In genomic region chr3:48465531-48466378, GRCh38 we compare ENCODE assay signal across 8 cellular contexts. TPM values are rescaled to one million over a fixed set of nuclear protein-coding genes. Genes with fewer than 3 reads are reported as not detected.
DNase-seq lines count a peak whose midpoint lies in the region; ATAC-seq and TF ChIP-seq lines count a peak whose summit lies in the region.

No MANE protein-coding gene starts in this region.

- H3K4me3 ChIP-seq in fibroblast of villous mesenchyme (ENCODE audit: low read depth, low read length) (peak overlapping the region; percentile 54), stomach (peak overlapping the region; percentile 49 to 61 (median 56))

- H3K27ac ChIP-seq in stomach = peak overlapping the region; percentile 97 to 100 (median 100)

- H3K27me3 ChIP-seq in stomach = no peaks in the 10 kb centered on the region

- H3K4me1 ChIP-seq in stomach = peaks cover 43 to 64% (median 59%) of the 10 kb centered on the region in 4 donors

- H3K4me1 Mint-ChIP-seq in IgD-negative memory B cell (peaks cover 16 to 34% (median 26%) of the 10 kb centered on the region in 3 donors), nephron progenitor cell (peaks cover 38% of the 10 kb centered on the region)

- 0 to 2% (median 1%) methylated on average over 8 to 21 of the region's 21 CpGs for WGBS in stomach, 5 donors

- H3K9me3 Mint-ChIP-seq in IgD-negative memory B cell (no peaks in the 10 kb centered on the region), nephron progenitor cell (no peaks in the 10 kb centered on the region)

- peaks cover 2% of the 10 kb centered on the region for H3K27me3 Mint-ChIP-seq in IgD-negative memory B cell
- H3K27me3 Mint-ChIP-seq in nephron progenitor cell (ENCODE audit: low read depth, poor library complexity) = no peaks in the 10 kb centered on the region

- intact Hi-C loops in stomach (cut with DNase I; ENCODE audit: low total_unique reads) = no loop called here

- ATAC-seq in GM21528 (IDR thresholded peaks at IDR 0.05; ENCODE audit: low FRiP score, unreplicated experiment) = peak; percentile 66

- DNase-seq in DMS53 (lab: John Stamatoyannopoulos, UW) (peak; percentile 96), SHP77 (lab: John Stamatoyannopoulos, UW) (peak; percentile 92 to 95), fibroblast of villous mesenchyme (ENCODE audit: low read depth) (peak; percentile 100), nephron progenitor cell (peak; percentile 86), stomach (peak; percentile 97)
- peak; percentile 65 for DNase-seq in activated gamma-delta T cell treated with anti-CD3 and anti-CD28 coated beads, Interleukin-2, amount 50 U/mL, for 16 hours (ENCODE audit: low read depth)

- peak; percentile 72 for TF ChIP-seq CTCF in fibroblast of villous mesenchyme (IDR thresholded peaks at IDR 0.05; ENCODE audit: insufficient read depth, low read depth, low read length)
- TF ChIP-seq CTCF in nephron progenitor cell (IDR thresholded peaks at IDR 0.05) = peak; percentile 52
- TF ChIP-seq CTCF in stomach (IDR thresholded peaks at IDR 0.05) = peak in 4 of 7 experiments; percentile 52 to 96 (median 68)

- peak in 2 of 4 donors; percentile 63 to 88 for TF ChIP-seq POLR2A in stomach (IDR thresholded peaks at IDR 0.05)

- H3K27ac Mint-ChIP-seq in IgD-negative memory B cell (peak overlapping the region; percentile 97 to 98 (median 97)), nephron progenitor cell (peak overlapping the region; percentile 99)

- TF ChIP-seq EP300 in stomach (IDR thresholded peaks at IDR 0.05) = no peak

- H3K36me3 Mint-ChIP-seq in IgD-negative memory B cell (peaks cover 1% of the 10 kb centered on the region), nephron progenitor cell (ENCODE audit: low read depth) (peaks cover 15% of the 10 kb centered on the region)

- peak overlapping the region; percentile 87 to 96 (median 90) for H3K4me3 Mint-ChIP-seq in IgD-negative memory B cell
- H3K4me3 Mint-ChIP-seq in nephron progenitor cell = peak overlapping the region; percentile 65

- peaks cover 41 to 59% (median 47%) of the 10 kb centered on the region in 4 donors for H3K36me3 ChIP-seq in stomach

- no peaks in the 10 kb centered on the region for H3K9me3 ChIP-seq in stomach

RNA-seq across cellular contexts. Expression of gene ATRIP, which starts 19.2 kb away (rescaled TPM):
- polyA plus RNA-seq in IgD-negative memory B cell (13.9 TPM), stomach (1 to 10 TPM; 2.9 to 5.8 (median 3.2) TPM)
- total RNA-seq in fibroblast of villous mesenchyme (5.5 and 7.8 TPM in 2 replicates), stomach (10 to 100 TPM in 2 of 5 donors, 1 to 10 TPM in 3; 2.3 to 34.4 (median 5.5) TPM)

RNA-seq across cellular contexts. Expression of gene TMA7, which starts 25.7 kb away (rescaled TPM):
- 701 TPM for polyA plus RNA-seq in IgD-negative memory B cell
- total RNA-seq in fibroblast of villous mesenchyme = 186 and 216 TPM in 2 replicates
- 100 to 1,000 TPM; 107 to 298 (median 230) TPM for total RNA-seq in stomach
- polyA plus RNA-seq in stomach = 100 to 1,000 TPM; 644 to 702 (median 660) TPM

RNA-seq across cellular contexts. Expression of gene CCDC51, which starts 25.8 kb away (rescaled TPM):
- polyA plus RNA-seq in IgD-negative memory B cell (13.4 TPM), stomach (10 to 100 TPM in 1 of 3 donors, 1 to 10 TPM in 2; 6.0 to 10.3 (median 9.5) TPM)
- total RNA-seq in fibroblast of villous mesenchyme (15.5 and 21.2 TPM in 2 replicates), stomach (10 to 100 TPM in 1 of 5 donors, 1 to 10 TPM in 4; 1.8 to 12.5 (median 7.1) TPM)

RNA-seq across cellular contexts. Expression of gene PLXNB1, which starts 35.9 kb away (rescaled TPM):
- polyA plus RNA-seq in IgD-negative memory B cell (not detected), stomach (100 to 1,000 TPM in 1 of 3 donors, 10 to 100 TPM in 2; 13.9 to 157 (median 45.0) TPM)
- total RNA-seq in fibroblast of villous mesenchyme (26.1 and 35.0 TPM in 2 replicates), stomach (100 to 1,000 TPM in 4 of 5 donors, 10 to 100 TPM in 1; 86.7 to 874 (median 314) TPM)

RNA-seq across cellular contexts. Expression of gene SHISA5, which starts 38.2 kb away (rescaled TPM):
- polyA plus RNA-seq in IgD-negative memory B cell (307 TPM), stomach (100 to 1,000 TPM in 1 of 3 donors, 10 to 100 TPM in 2; 57.5 to 116 (median 58.7) TPM)
- total RNA-seq in fibroblast of villous mesenchyme (113 and 121 TPM in 2 replicates), stomach (100 to 1,000 TPM in 1 of 5 donors, 10 to 100 TPM in 4; 43.4 to 182 (median 51.8) TPM)

Comparison
In these comparisons a context has a peak if more than half of its experiments do, and no peak if none do; other contexts are left out.
1. Peak in every context shown above with its lines: DNase-seq, ATAC-seq, H3K4me3 ChIP-seq and H3K27ac ChIP-seq.